In genomic region chr7:149023662-149024061, GRCh38 we compare ENCODE assay signal across 1 cellular context.
TF ChIP-seq lines count a peak whose summit lies in the region.

No MANE protein-coding gene starts in this region.

TF ChIP-seq in H1, 55 proteins besides CTCF, POLR2A, EP300 and RAD21:
- no peak for TF ChIP-seq USF2 (IDR thresholded peaks at IDR 0.05; ENCODE audit: low read length)
- no peak for TF ChIP-seq ATF2 (IDR thresholded peaks at IDR 0.05; ENCODE audit: low read length)
- TF ChIP-seq NANOG (IDR thresholded peaks at IDR 0.05; ENCODE audit: insufficient read depth, low read depth, low read length, poor library complexity, severe bottlenecking) = peak; percentile 59
- TF ChIP-seq SP1 (IDR thresholded peaks at IDR 0.05; ENCODE audit: low read depth, low read length) = no peak
- TF ChIP-seq RBBP5 (IDR thresholded peaks at IDR 0.05; ENCODE audit: borderline replicate concordance, low read depth, low read length) = no peak
- no peak for TF ChIP-seq CREB1 (IDR thresholded peaks at IDR 0.05)
- TF ChIP-seq TAF1 (IDR thresholded peaks at IDR 0.05; ENCODE audit: low read depth, low read length) = no peak
